14 cellular contexts compared by ENCODE assay signal in the genomic region with DNA sequence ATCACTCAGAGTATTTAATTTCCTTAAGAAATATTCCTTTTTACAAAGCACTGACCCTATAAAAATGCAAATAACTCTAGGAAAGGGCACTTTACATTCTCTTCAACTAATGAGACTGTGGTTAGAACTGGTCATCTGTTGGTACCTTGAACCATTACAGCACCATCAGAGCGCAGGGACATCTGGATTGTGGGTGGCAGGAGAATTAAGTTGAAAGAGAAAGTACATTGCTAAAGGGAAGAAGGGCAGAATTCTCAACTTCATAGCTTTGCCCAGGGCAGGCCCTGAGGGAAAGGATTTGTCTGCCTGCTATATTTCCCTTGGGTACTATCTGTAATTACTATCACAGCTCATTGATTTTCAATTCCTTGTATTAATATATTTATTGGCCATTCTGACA.
DNase-seq lines count a peak whose midpoint lies in the region; ATAC-seq and TF ChIP-seq lines count a peak whose summit lies in the region.
"Had no signal": no experiment of that assay in that cellular context is flagged by ENCODE, and none has a peak within 500 bp of the region (broad histone marks: within the 10 kb centered on the region; RNA-seq: fewer than 3 reads in every experiment).

No MANE protein-coding gene starts in this region.

- H3K36me3 ChIP-seq in A673 (ENCODE audit: insufficient read depth, low read length, poor library complexity, severe bottlenecking) (no peaks in the 10 kb centered on the region), GM23338 (ENCODE audit: insufficient read depth) (no peaks in the 10 kb centered on the region), adipocyte (ENCODE audit: control insufficient read depth, insufficient read depth, low read length, severe bottlenecking) (no peaks in the 10 kb centered on the region), mesenchymal stem cell (ENCODE audit: control insufficient read depth in 1 of 2, insufficient read depth in 2 of 2, low read depth in 1 of 2, low read length in 2 of 2) (peaks cover 0 to 12% of the 10 kb centered on the region in 2 experiments)

- no TSS peak for BruUV-seq in A673 (replicated peaks; lab: Mats Ljungman, UMichigan)

- H4K20me1 ChIP-seq in GM23338 (replicated peaks; ENCODE audit: insufficient read depth), result no peaks in the 10 kb centered on the region

- H3K27me3 Mint-ChIP-seq in GM23338 (ENCODE audit: insufficient read depth, low read depth, poor library complexity), result no peaks in the 10 kb centered on the region
- H3K27me3 Mint-ChIP-seq: CD4-positive, alpha-beta T cell had no signal

- H4K91ac ChIP-seq in mesenchymal stem cell (ENCODE audit: low read length), result no peak overlapping the region

- H3F3A ChIP-seq in GM23338 (replicated peaks; ENCODE audit: low read depth), result no peaks in the 10 kb centered on the region

- no peak overlapping the region for H4K8ac ChIP-seq in mesenchymal stem cell (ENCODE audit: low read length)

- H3K79me2 ChIP-seq in GM23338 (replicated peaks; ENCODE audit: insufficient read depth), result no peaks in the 10 kb centered on the region

- H2BK15ac ChIP-seq in mesenchymal stem cell (ENCODE audit: low read depth, poor library complexity, severe bottlenecking), result no peak overlapping the region

- H3K4me3 ChIP-seq in A673 (ENCODE audit: low read depth, low read length, poor library complexity, severe bottlenecking) (no peak overlapping the region), GM23338 (no peak overlapping the region), adipocyte (ENCODE audit: low read length) (no peak overlapping the region), mesenchymal stem cell (ENCODE audit: insufficient read depth in 1 of 2, low read depth in 1 of 2, low read length in 2 of 2) (no peak overlapping the region)

- H3K4me1 ChIP-seq in A673 (ENCODE audit: insufficient read depth, low read length, poor library complexity, severe bottlenecking) (peaks cover 31% of the 10 kb centered on the region), GM23338 (ENCODE audit: insufficient read depth) (peaks cover 24% of the 10 kb centered on the region), adipocyte (ENCODE audit: control insufficient read depth, insufficient read depth, low read length) (peaks cover 9% of the 10 kb centered on the region), mesenchymal stem cell (ENCODE audit: control insufficient read depth, insufficient read depth, low read depth, low read length) (peaks cover 6% of the 10 kb centered on the region)

- WGBS in mesenchymal stem cell, result 81% methylated on average over 1 of the region's 1 CpG

- peaks cover 3% of the 10 kb centered on the region; the same call in 2 of the 3 replicates for H3K36me3 Mint-ChIP-seq in GM23338 (ENCODE audit: low read depth)

- peaks cover 44% of the 10 kb centered on the region for H3K4me1 Mint-ChIP-seq in GM23338

- no peak overlapping the region for H2BK12ac ChIP-seq in mesenchymal stem cell (ENCODE audit: low read length in 2 of 2)

- no peak overlapping the region for H3K4me3 Mint-ChIP-seq in GM23338
- H3K4me3 Mint-ChIP-seq: CD4-positive, alpha-beta T cell had no signal

- ATAC-seq in GM23338, result no peak
- no peak for ATAC-seq in HG03457 (IDR thresholded peaks at IDR 0.05; ENCODE audit: unreplicated experiment)

- H3K9me3 Mint-ChIP-seq in GM23338, result no peaks in the 10 kb centered on the region
- H3K9me3 Mint-ChIP-seq: CD4-positive, alpha-beta T cell had no signal

- intact Hi-C loops in A673 (cut with micrococcal nuclease; ENCODE audit: unreplicated experiment), result loop anchor here (10.0 kb wide), 1 partner anchor 173 kb away; no protein-coding TSS in a partner anchor

- POLR2A ChIA-PET in A673 (lab: Charles Lee; ENCODE audit: low non-redundant PET), result no interaction called here

- H3K18ac ChIP-seq in mesenchymal stem cell (ENCODE audit: low read depth in 1 of 2, low read length in 2 of 2), result no peak overlapping the region

- TF ChIP-seq CTCF in A673 (conservative IDR thresholded peaks at IDR 0.05; ENCODE audit: low read depth, low read length) (no peak), GM23338 (conservative IDR thresholded peaks at IDR 0.05; ENCODE audit: low read depth in 2 of 2) (no peak)

- H2AFZ ChIP-seq in GM23338 (no peak overlapping the region), mesenchymal stem cell (ENCODE audit: low read depth, low read length) (no peak overlapping the region)

- H3K9me3 ChIP-seq in A673 (ENCODE audit: low read depth, low read length, poor library complexity, severe bottlenecking) (no peaks in the 10 kb centered on the region), adipocyte (ENCODE audit: control insufficient read depth, low read length) (no peaks in the 10 kb centered on the region), mesenchymal stem cell (ENCODE audit: control insufficient read depth, low read length) (no peaks in the 10 kb centered on the region)

- DNase-seq in A673 (ENCODE audit: low spot score), result peak; percentile 17
- no peak for DNase-seq in GM23338 (ENCODE audit: low spot score)
- DNase-seq in adipocyte (ENCODE audit: low read depth), result peak; percentile 44
- peak; percentile 40 for DNase-seq in mesenchymal stem cell
- no peak for DNase-seq in NCI-H1105 treated with DMSO at 0.1 percent for 48 hours (lab: John Stamatoyannopoulos, UW)
- DNase-seq in HuH-7.5 (ENCODE audit: low spot score), result no peak
- DNase-seq: CD4-positive, alpha-beta T cell; DND-41; KG1; NCI-H187 treated with DMSO at 0.1 percent for 48 hours; NCI-H2171 treated with DMSO at 0.1 percent for 48 hours; NCI-H774; SIG-M5 had no signal

- H3K27me3 ChIP-seq in A673 (replicated peaks; ENCODE audit: insufficient read depth, low read depth, low read length, poor library complexity) (no peaks in the 10 kb centered on the region), GM23338 (ENCODE audit: insufficient read depth) (no peaks in the 10 kb centered on the region), adipocyte (replicated peaks; ENCODE audit: control insufficient read depth, insufficient read depth, low read length) (no peaks in the 10 kb centered on the region), mesenchymal stem cell (ENCODE audit: control insufficient read depth in 1 of 2, insufficient read depth in 1 of 2, low read length in 2 of 2) (no peaks in the 10 kb centered on the region)

- H3K9me2 ChIP-seq in GM23338 (ENCODE audit: insufficient read depth), result no peaks in the 10 kb centered on the region

- no peak overlapping the region for H3K23ac ChIP-seq in mesenchymal stem cell (ENCODE audit: low read length in 2 of 2)

- H3K14ac ChIP-seq in mesenchymal stem cell (ENCODE audit: low read length in 2 of 2), result no peak overlapping the region

- H3K27ac ChIP-seq in A673 (ENCODE audit: low read depth, low read length, poor library complexity, severe bottlenecking) (no peak overlapping the region), GM23338 (ENCODE audit: low read depth) (no peak overlapping the region), mesenchymal stem cell (ENCODE audit: low read length, poor library complexity, severe bottlenecking) (no peak overlapping the region)

- H3K4me2 ChIP-seq in GM23338, result peak overlapping the region; percentile 42
- H3K4me2 ChIP-seq in mesenchymal stem cell (ENCODE audit: low read length, poor library complexity, severe bottlenecking), result no peak overlapping the region

- H3K79me1 ChIP-seq in mesenchymal stem cell (replicated peaks; ENCODE audit: low read length, poor library complexity, severe bottlenecking), result peaks cover 13% of the 10 kb centered on the region

- H3K4ac ChIP-seq in mesenchymal stem cell (ENCODE audit: low read depth in 1 of 2, low read length in 2 of 2), result no peak overlapping the region

- CTCF ChIA-PET in A673 (lab: Charles Lee), result no interaction called here

- H3K9ac ChIP-seq in adipocyte (ENCODE audit: low read length) (no peak overlapping the region), mesenchymal stem cell (ENCODE audit: low read length) (no peak overlapping the region)

- H2BK120ac ChIP-seq in mesenchymal stem cell (ENCODE audit: low read depth, low read length), result no peak overlapping the region

- H2AK5ac ChIP-seq in mesenchymal stem cell (ENCODE audit: low read length, severe bottlenecking), result no peak overlapping the region

- H3K27ac Mint-ChIP-seq in GM23338, result no peak overlapping the region
- H3K27ac Mint-ChIP-seq: CD4-positive, alpha-beta T cell had no signal

- no peak overlapping the region for H2BK5ac ChIP-seq in mesenchymal stem cell (ENCODE audit: low read depth, low read length, poor library complexity, severe bottlenecking)

TF ChIP-seq in GM23338, 12 proteins besides CTCF, POLR2A, EP300 and RAD21 (continues in another document):
- TF ChIP-seq POLR2AphosphoS5 (IDR thresholded peaks at IDR 0.05; ENCODE audit: low read depth) (no peak), JUNB (IDR thresholded peaks at IDR 0.05; ENCODE audit: unreplicated experiment) (no peak), ZNF114 (CRISPR knock-in tag; IDR thresholded peaks at IDR 0.05) (no peak), CREB1 (CRISPR knock-in tag; IDR thresholded peaks at IDR 0.05; ENCODE audit: low read depth) (no peak), NANOG (IDR thresholded peaks at IDR 0.05; ENCODE audit: borderline replicate concordance) (no peak)
- TF ChIP-seq, protein P1, sequence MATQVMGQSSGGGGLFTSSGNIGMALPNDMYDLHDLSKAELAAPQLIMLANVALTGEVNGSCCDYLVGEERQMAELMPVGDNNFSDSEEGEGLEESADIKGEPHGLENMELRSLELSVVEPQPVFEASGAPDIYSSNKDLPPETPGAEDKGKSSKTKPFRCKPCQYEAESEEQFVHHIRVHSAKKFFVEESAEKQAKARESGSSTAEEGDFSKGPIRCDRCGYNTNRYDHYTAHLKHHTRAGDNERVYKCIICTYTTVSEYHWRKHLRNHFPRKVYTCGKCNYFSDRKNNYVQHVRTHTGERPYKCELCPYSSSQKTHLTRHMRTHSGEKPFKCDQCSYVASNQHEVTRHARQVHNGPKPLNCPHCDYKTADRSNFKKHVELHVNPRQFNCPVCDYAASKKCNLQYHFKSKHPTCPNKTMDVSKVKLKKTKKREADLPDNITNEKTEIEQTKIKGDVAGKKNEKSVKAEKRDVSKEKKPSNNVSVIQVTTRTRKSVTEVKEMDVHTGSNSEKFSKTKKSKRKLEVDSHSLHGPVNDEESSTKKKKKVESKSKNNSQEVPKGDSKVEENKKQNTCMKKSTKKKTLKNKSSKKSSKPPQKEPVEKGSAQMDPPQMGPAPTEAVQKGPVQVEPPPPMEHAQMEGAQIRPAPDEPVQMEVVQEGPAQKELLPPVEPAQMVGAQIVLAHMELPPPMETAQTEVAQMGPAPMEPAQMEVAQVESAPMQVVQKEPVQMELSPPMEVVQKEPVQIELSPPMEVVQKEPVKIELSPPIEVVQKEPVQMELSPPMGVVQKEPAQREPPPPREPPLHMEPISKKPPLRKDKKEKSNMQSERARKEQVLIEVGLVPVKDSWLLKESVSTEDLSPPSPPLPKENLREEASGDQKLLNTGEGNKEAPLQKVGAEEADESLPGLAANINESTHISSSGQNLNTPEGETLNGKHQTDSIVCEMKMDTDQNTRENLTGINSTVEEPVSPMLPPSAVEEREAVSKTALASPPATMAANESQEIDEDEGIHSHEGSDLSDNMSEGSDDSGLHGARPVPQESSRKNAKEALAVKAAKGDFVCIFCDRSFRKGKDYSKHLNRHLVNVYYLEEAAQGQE (IDR thresholded peaks at IDR 0.05; ENCODE audit: unreplicated experiment), result no peak

Comparison
In these comparisons a context has a peak if more than half of its experiments do, and no peak if none do; other contexts are left out.
1. DNase-seq: peak in A673 (single experiment), adipocyte (single experiment) and mesenchymal stem cell (single experiment); none in GM23338 (single experiment), NCI-H1105 treated with DMSO at 0.1 percent for 48 hours (single experiment) and HuH-7.5 (single experiment).